ENCODE assay signal across 10 cellular contexts in genomic region chr2:178211460-178211859, GRCh38.
"Had no signal": no experiment of that assay in that cellular context is flagged by ENCODE, and none has a peak within 500 bp of the region (broad histone marks: within the 10 kb centered on the region; RNA-seq: fewer than 3 reads in every experiment).

No MANE protein-coding gene starts in this region.

- H3K27ac ChIP-seq: esophagus muscularis mucosa, neutrophil, parathyroid adenoma had no signal

- H3K9me3 ChIP-seq: esophagus muscularis mucosa, neutrophil had no signal

- DNase-seq: activated CD4-positive, alpha-beta T cell treated with anti-CD3 and anti-CD28 coated beads for 48 hours; activated CD8-positive, alpha-beta memory T cell treated with anti-CD3 and anti-CD28 coated beads, Interleukin-2, amount 50 U/mL, for 48 hours; activated gamma-delta T cell treated with Interleukin-2 at 50 U/mL for 16 hours; aorta; stimulated activated CD4-positive, alpha-beta T cell treated with anti-CD3 and anti-CD28 coated beads, Interleukin-1b, Interleukin-23, amount 100 ng/mL, for 48 hours; T-cell; T1000 had no signal

- H3K27me3 ChIP-seq: esophagus muscularis mucosa had no signal

- H3K4me3 ChIP-seq: esophagus muscularis mucosa had no signal

- H2AFZ ChIP-seq: parathyroid adenoma had no signal

- H3K36me3 ChIP-seq: esophagus muscularis mucosa, neutrophil had no signal

- H3K4me1 ChIP-seq: esophagus muscularis mucosa, parathyroid adenoma had no signal

- H3K9ac ChIP-seq: parathyroid adenoma had no signal

- ATAC-seq: T-cell had no signal
